9 cellular contexts compared by ENCODE assay signal in the genomic region with DNA sequence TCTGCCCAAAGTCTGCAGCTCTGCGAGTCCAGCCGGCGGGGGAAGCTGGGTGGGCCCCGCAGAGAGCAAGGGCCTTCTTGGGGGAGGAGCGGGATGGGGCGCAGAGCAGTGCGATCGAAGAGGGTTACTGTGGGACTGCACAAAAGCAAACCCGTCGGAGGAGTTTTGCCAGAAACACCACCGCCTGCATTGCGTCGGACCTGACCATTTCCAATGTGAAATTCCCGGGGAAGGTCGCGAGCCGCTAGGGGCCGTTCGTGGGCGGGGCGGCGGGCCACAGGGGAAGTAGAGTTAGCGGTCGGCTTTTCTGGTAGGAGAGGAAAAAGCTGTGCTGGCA. TPM values are rescaled to one million over a fixed set of nuclear protein-coding genes. Genes with fewer than 3 reads are reported as not detected.
DNase-seq lines count a peak whose midpoint lies in the region; ATAC-seq and TF ChIP-seq lines count a peak whose summit lies in the region.
"Had no signal": no experiment of that assay in that cellular context is flagged by ENCODE, and none has a peak within 500 bp of the region (broad histone marks: within the 10 kb centered on the region; RNA-seq: fewer than 3 reads in every experiment).

No MANE protein-coding gene starts in this region.

- peaks cover 13% of the 10 kb centered on the region for H3K4me1 Mint-ChIP-seq in activated naive CD8-positive, alpha-beta T cell treated with anti-CD3 and anti-CD28 coated beads for 36 hours

- H3K56ac ChIP-seq in mesendoderm (ENCODE audit: low read length), result peak overlapping the region; percentile 17

- no peaks in the 10 kb centered on the region for H3K9me3 Mint-ChIP-seq in activated naive CD8-positive, alpha-beta T cell treated with anti-CD3 and anti-CD28 coated beads for 36 hours

- peaks cover 42% of the 10 kb centered on the region for H3K27me3 ChIP-seq in mesendoderm (ENCODE audit: insufficient read depth, low read length, poor library complexity)
- peaks cover 0 to 67% of the 10 kb centered on the region in 2 donors for H3K27me3 ChIP-seq in tibial nerve

- DNase-seq in activated T-cell treated with anti-CD3 and anti-CD28 coated beads, Interleukin-2, amount 50 U/mL, for 1 hour, result peak; percentile 16
- DNase-seq in activated T-cell treated with anti-CD3 and anti-CD28 coated beads for 4 hours (no peak), mesendoderm (peak; percentile 11), tibial nerve (ENCODE audit: low spot score in 2 of 2) (no peak), NCI-H82 treated with DMSO at 0.1 percent for 48 hours (lab: John Stamatoyannopoulos, UW; ENCODE audit: unreplicated experiment) (no peak), NCI-H2196 treated with DMSO at 0.1 percent for 48 hours (lab: John Stamatoyannopoulos, UW; ENCODE audit: unreplicated experiment) (no peak)
- DNase-seq in activated naive CD8-positive, alpha-beta T cell treated with anti-CD3 and anti-CD28 coated beads for 36 hours, result no peak

- TF ChIP-seq EP300 in tibial nerve (IDR thresholded peaks at IDR 0.05), result no peak

- H3K18ac ChIP-seq in mesendoderm (ENCODE audit: low read length), result no peak overlapping the region

- peaks cover 2% of the 10 kb centered on the region for H3K36me3 Mint-ChIP-seq in activated naive CD8-positive, alpha-beta T cell treated with anti-CD3 and anti-CD28 coated beads for 36 hours

- no peak overlapping the region for H3K27ac Mint-ChIP-seq in activated naive CD8-positive, alpha-beta T cell treated with anti-CD3 and anti-CD28 coated beads for 36 hours

- H2AK5ac ChIP-seq in mesendoderm (ENCODE audit: low read length), result no peak overlapping the region

- H3K9ac ChIP-seq in mesendoderm (ENCODE audit: low read length), result no peak overlapping the region

- no peaks in the 10 kb centered on the region for H3K79me1 ChIP-seq in mesendoderm (ENCODE audit: low read length)

- H3K4me1 ChIP-seq in mesendoderm (ENCODE audit: control insufficient read depth, low read depth, low read length) (peaks cover 2% of the 10 kb centered on the region), tibial nerve (peaks cover 0 to 29% (median 16%) of the 10 kb centered on the region in 4 donors)

- no CpG with 5 or more reads among the region's 24 CpGs for WGBS in mesendoderm (ENCODE audit: extremely low coverage, insufficient coverage, low lambda C conversion rate)
- WGBS in tibial nerve, 2 donors, result 1 to 5% methylated on average over 24 of the region's 24 CpGs

- no peak overlapping the region for H4K5ac ChIP-seq in mesendoderm (ENCODE audit: low read length)

- H3K9me3 ChIP-seq in tibial nerve, result no peaks in the 10 kb centered on the region

- peak overlapping the region; percentile 47 for H3K4me3 Mint-ChIP-seq in activated naive CD8-positive, alpha-beta T cell treated with anti-CD3 and anti-CD28 coated beads for 36 hours

- H3K36me3 ChIP-seq in mesendoderm (ENCODE audit: control insufficient read depth, insufficient read depth, low read length) (no peaks in the 10 kb centered on the region), tibial nerve (no peaks in the 10 kb centered on the region)

- H3K27ac ChIP-seq in mesendoderm (ENCODE audit: low read depth, low read length) (no peak overlapping the region), tibial nerve (peak overlapping the region in 1 of 4 donors; percentile 20)

- no peaks in the 10 kb centered on the region for H3K79me2 ChIP-seq in mesendoderm (ENCODE audit: control insufficient read depth, insufficient read depth, low read length)

- H2BK120ac ChIP-seq in mesendoderm (ENCODE audit: low read depth, low read length), result no peak overlapping the region

- no peak for TF ChIP-seq CTCF in tibial nerve (IDR thresholded peaks at IDR 0.05)

- H3K4ac ChIP-seq in mesendoderm (ENCODE audit: low read depth, low read length), result no peak overlapping the region

- no peak overlapping the region for H3K23ac ChIP-seq in mesendoderm (ENCODE audit: low read length)

- H3K27me3 Mint-ChIP-seq in activated naive CD8-positive, alpha-beta T cell treated with anti-CD3 and anti-CD28 coated beads for 36 hours, result peaks cover 32% of the 10 kb centered on the region

- ATAC-seq in GM21447 (IDR thresholded peaks at IDR 0.05; ENCODE audit: unreplicated experiment), result no peak

- no peak for TF ChIP-seq POLR2A in tibial nerve (IDR thresholded peaks at IDR 0.05)

- no peak overlapping the region for H3K4me3 ChIP-seq in mesendoderm (ENCODE audit: low read length)
- H3K4me3 ChIP-seq in tibial nerve, result peak overlapping the region; percentile 18 to 48 (median 36)

- H2BK5ac ChIP-seq in mesendoderm (ENCODE audit: low read length), result no peak overlapping the region

- H4K8ac ChIP-seq in mesendoderm (ENCODE audit: low read depth, low read length), result no peak overlapping the region

- no peak overlapping the region for H2BK15ac ChIP-seq in mesendoderm (replicated peaks; ENCODE audit: low read depth)

- no peak overlapping the region for H3K4me2 ChIP-seq in mesendoderm (ENCODE audit: low read length)

RNA-seq across cellular contexts. Expression of gene KCNA1, which starts 0.3 kb away (rescaled TPM):
- total RNA-seq in activated naive CD8-positive, alpha-beta T cell treated with anti-CD3 and anti-CD28 coated beads for 36 hours, result under 1 TPM; 0.04 TPM
- 0.01 TPM for polyA plus RNA-seq in mesendoderm (2013, experiment 1 of 2)
- 0.03 TPM for polyA plus RNA-seq in mesendoderm (2013, experiment 2 of 2)
- total RNA-seq in tibial nerve, result 10 to 100 TPM in 1 of 4 donors, 1 to 10 TPM in 3; 1.2 to 12.8 (median 4.8) TPM
- polyA plus RNA-seq: BJ had no signal

Comparison
In these comparisons a context has a peak if more than half of its experiments do, and no peak if none do; other contexts are left out.
1. DNase-seq: peak in activated T-cell treated with anti-CD3 and anti-CD28 coated beads, Interleukin-2, amount 50 U/mL, for 1 hour (single experiment) and mesendoderm (single experiment); none in activated T-cell treated with anti-CD3 and anti-CD28 coated beads for 4 hours (single experiment), activated naive CD8-positive, alpha-beta T cell treated with anti-CD3 and anti-CD28 coated beads for 36 hours (single experiment), tibial nerve (0 of 2), NCI-H82 treated with DMSO at 0.1 percent for 48 hours (single experiment) and NCI-H2196 treated with DMSO at 0.1 percent for 48 hours (single experiment).